ENCODE assay signal across 4 cellular contexts in genomic region chr17:44131372-44131771, GRCh38. TPM values are rescaled to one million over a fixed set of nuclear protein-coding genes. Genes with fewer than 3 reads are reported as not detected.
"Had no signal": no experiment of that assay in that cellular context is flagged by ENCODE, and none has a peak within 500 bp of the region (broad histone marks: within the 10 kb centered on the region; RNA-seq: fewer than 3 reads in every experiment).

No MANE protein-coding gene starts in this region.

RNA-seq across cellular contexts. Expression of gene ASB16, which starts 39.1 kb away (rescaled TPM):
- total RNA-seq: LHCN-M2, M059J, MCF 10A, NCI-H460 had no signal
